ENCODE assay signal across 32 cellular contexts in the genomic region with DNA sequence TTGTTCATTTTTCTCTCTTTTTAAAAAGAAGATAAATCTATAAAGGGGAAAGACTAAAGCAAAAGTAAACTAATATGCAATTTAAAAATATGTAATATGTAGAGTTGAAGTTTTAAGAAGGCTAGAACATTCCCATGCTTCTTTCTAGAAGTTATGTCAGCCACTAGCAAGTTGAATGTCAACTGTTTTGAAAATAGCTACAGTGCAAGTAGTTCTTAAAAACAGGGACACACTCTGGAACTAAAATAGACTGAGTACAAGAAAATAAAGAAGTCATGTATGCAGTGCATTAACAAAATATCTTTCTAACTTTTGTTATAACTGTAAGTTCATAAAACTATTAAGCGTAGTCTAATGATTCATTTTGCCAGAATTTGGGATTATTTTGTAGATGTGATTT. TPM values are rescaled to one million over a fixed set of nuclear protein-coding genes. Genes with fewer than 3 reads are reported as not detected.
"Had no signal": no experiment of that assay in that cellular context is flagged by ENCODE, and none has a peak within 500 bp of the region (broad histone marks: within the 10 kb centered on the region; RNA-seq: fewer than 3 reads in every experiment).

No MANE protein-coding gene starts in this region.

- H3K36me3 ChIP-seq: brain microvascular endothelial cell had no signal

- ATAC-seq: activated CD4-positive, alpha-beta T cell treated with anti-CD3 and anti-CD28 coated beads for 36 hours; activated CD8-positive, alpha-beta memory T cell treated with anti-CD3 and anti-CD28 coated beads, Interleukin-2, amount 10 ng/mL, durations not matched to agents 7 days and 5 days; activated CD8-positive, alpha-beta T cell treated with anti-CD3 and anti-CD28 coated beads, Interleukin-2, amount 10 ng/mL, durations not matched to agents 7 days and 5 days; effector memory CD8-positive, alpha-beta T cell; gastroesophageal sphincter; T-helper 17 cell had no signal

- H3K4me1 ChIP-seq: esophagus muscularis mucosa, gastroesophageal sphincter had no signal

- H3K9me3 ChIP-seq: esophagus muscularis mucosa, gastroesophageal sphincter had no signal

- H3K27ac ChIP-seq: brain microvascular endothelial cell, esophagus muscularis mucosa, foreskin keratinocyte, gastroesophageal sphincter had no signal

- H3K27me3 ChIP-seq: brain microvascular endothelial cell, esophagus muscularis mucosa, foreskin keratinocyte, gastroesophageal sphincter had no signal

- DNase-seq: activated CD4-positive, alpha-beta memory T cell treated with anti-CD3 and anti-CD28 coated beads for 36 hours; activated CD4-positive, alpha-beta T cell treated with anti-CD3 and anti-CD28 coated beads for 36 hours; activated CD4-positive, alpha-beta T cell treated with anti-CD3 and anti-CD28 coated beads, Interleukin-2, amount 10 ng/mL, durations not matched to agents 24 days and 14 days; activated CD4-positive, CD25-positive, alpha-beta regulatory T cell; activated CD4-positive, CD25-positive, alpha-beta regulatory T cell treated with anti-CD3 and anti-CD28 coated beads, Interleukin-2, amount 50 U/mL, for 72 hours; activated CD8-positive, alpha-beta memory T cell treated with anti-CD3 and anti-CD28 coated beads, Interleukin-2, amount 10 ng/mL, durations not matched to agents 7 days and 5 days; activated CD8-positive, alpha-beta memory T cell treated with anti-CD3 and anti-CD28 coated beads, Interleukin-2, amount 50 U/mL, for 4 hours; activated CD8-positive, alpha-beta T cell treated with anti-CD3 and anti-CD28 coated beads, Interleukin-2, amount 10 ng/mL, durations not matched to agents 7 days and 5 days; activated effector memory CD4-positive, alpha-beta T cell treated with anti-CD3 and anti-CD28 coated beads, Interleukin-2, amount 50 U/mL, for 16 hours; activated naive CD4-positive, alpha-beta T cell treated with anti-CD3 and anti-CD28 coated beads for 36 hours; activated naive CD8-positive, alpha-beta T cell treated with anti-CD3 and anti-CD28 coated beads, Interleukin-2, amount 10 ng/mL, durations not matched to agents 7 days and 5 days; activated T-cell treated with anti-CD3 and anti-CD28 coated beads, Interleukin-2, amount 50 U/mL, for 1 hour; activated T-cell treated with anti-CD3 and anti-CD28 coated beads, Interleukin-2, amount 50 U/mL, for 48 hours; amniotic stem cell; anterior cingulate cortex; brain microvascular endothelial cell; caudate nucleus; cortex of kidney; dermis blood vessel endothelial cell; effector CD4-positive, alpha-beta T cell; effector memory CD8-positive, alpha-beta T cell; erythroblast; T-helper 1 cell; T-helper 17 cell had no signal

- H3K4me3 ChIP-seq: esophagus muscularis mucosa, gastroesophageal sphincter had no signal

RNA-seq across cellular contexts. Expression of gene TAL2, which starts 40.0 kb away (rescaled TPM):
- total RNA-seq: activated CD4-positive, alpha-beta memory T cell treated with anti-CD3 and anti-CD28 coated beads for 36 hours; activated CD4-positive, alpha-beta T cell treated with anti-CD3 and anti-CD28 coated beads for 36 hours; activated CD4-positive, alpha-beta T cell treated with anti-CD3 and anti-CD28 coated beads, Interleukin-2, amount 10 ng/mL, durations not matched to agents 24 days and 14 days; activated naive CD4-positive, alpha-beta T cell treated with anti-CD3 and anti-CD28 coated beads for 36 hours; activated naive CD8-positive, alpha-beta T cell treated with anti-CD3 and anti-CD28 coated beads, Interleukin-2, amount 10 ng/mL, durations not matched to agents 7 days and 5 days; activated T-helper 2 cell treated with anti-CD3 and anti-CD28 coated beads, Interferon-gamma antibody, Interleukin-2, Interleukin-4, amounts not matched to agents 10 μg/mL and 5 μg/mL and 100 μg/mL, durations not matched to agents 14 hours and 24 hours and 36 hours; astrocyte; bronchial epithelial cell; chondrocyte; dermis blood vessel endothelial cell; esophagus muscularis mucosa; foreskin keratinocyte; gastroesophageal sphincter; glomerular endothelial cell; T-helper 17 cell had no signal
- polyA plus RNA-seq: foreskin keratinocyte had no signal
